In the genomic region with DNA sequence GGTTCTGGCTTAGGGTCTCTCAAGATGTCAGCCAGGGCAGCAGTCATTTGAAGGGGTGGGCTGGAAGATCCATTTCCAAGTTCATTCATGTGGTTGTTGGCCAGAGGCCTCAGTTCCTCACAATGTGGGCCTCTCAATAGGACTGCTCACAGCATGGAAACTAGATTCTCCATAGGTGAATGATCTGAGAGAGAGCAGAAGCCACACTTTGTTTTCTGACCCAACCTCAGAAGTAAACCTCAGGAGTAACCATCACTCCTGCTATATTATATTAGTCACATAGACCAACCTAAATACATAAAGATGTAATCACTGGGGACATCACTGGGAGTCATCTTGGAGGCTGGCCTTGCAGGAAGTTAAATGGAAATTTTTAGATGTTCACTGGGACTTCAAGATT, we compare ENCODE assay signal across 18 cellular contexts. TPM values are rescaled to one million over a fixed set of nuclear protein-coding genes. Genes with fewer than 3 reads are reported as not detected.
"Had no signal": no experiment of that assay in that cellular context is flagged by ENCODE, and none has a peak within 500 bp of the region (broad histone marks: within the 10 kb centered on the region; RNA-seq: fewer than 3 reads in every experiment).

No MANE protein-coding gene starts in this region.

- H3K27me3 ChIP-seq: foreskin keratinocyte, tibial nerve, vagina had no signal

- H2AFZ ChIP-seq: parathyroid adenoma had no signal

- DNase-seq: activated CD8-positive, alpha-beta memory T cell treated with anti-CD3 and anti-CD28 coated beads for 24 hours; dermis blood vessel endothelial cell; effector memory CD8-positive, alpha-beta T cell; foreskin keratinocyte; glutamatergic neuron; kidney glomerular epithelial cell; mesenchymal stem cell; naive thymus-derived CD8-positive, alpha-beta T cell; stimulated activated CD4-positive, alpha-beta T cell treated with anti-CD3 and anti-CD28 coated beads, Interleukin-1b, Interleukin-23, amount 100 ng/mL, for 48 hours; SW 1271 had no signal

- H3K27me3 Mint-ChIP-seq: effector memory CD8-positive, alpha-beta T cell; naive thymus-derived CD8-positive, alpha-beta T cell had no signal

- H3K36me3 ChIP-seq: tibial nerve, vagina had no signal

- ATAC-seq: effector memory CD8-positive, alpha-beta T cell; foreskin keratinocyte; naive thymus-derived CD8-positive, alpha-beta T cell had no signal

- H3K9me3 ChIP-seq: tibial nerve, vagina had no signal

- H3K4me3 ChIP-seq: tibial nerve, vagina had no signal

- H3K4me3 Mint-ChIP-seq: effector memory CD8-positive, alpha-beta T cell; naive thymus-derived CD8-positive, alpha-beta T cell had no signal

- H3K27ac ChIP-seq: foreskin keratinocyte, parathyroid adenoma, tibial nerve, vagina had no signal

- H3K9me3 Mint-ChIP-seq: effector memory CD8-positive, alpha-beta T cell; naive thymus-derived CD8-positive, alpha-beta T cell had no signal

RNA-seq across cellular contexts. Expression of a gene that starts 46.2 kb away (rescaled TPM):
- total RNA-seq: bronchial epithelial cell; cerebellum; dermis blood vessel endothelial cell; foreskin keratinocyte; liver; mucosa of gallbladder; naive thymus-derived CD8-positive, alpha-beta T cell; subcutaneous adipose tissue; tibial nerve; vagina had no signal
- polyA plus RNA-seq: liver; naive thymus-derived CD8-positive, alpha-beta T cell had no signal
